26 cellular contexts compared by ENCODE assay signal in the genomic region with DNA sequence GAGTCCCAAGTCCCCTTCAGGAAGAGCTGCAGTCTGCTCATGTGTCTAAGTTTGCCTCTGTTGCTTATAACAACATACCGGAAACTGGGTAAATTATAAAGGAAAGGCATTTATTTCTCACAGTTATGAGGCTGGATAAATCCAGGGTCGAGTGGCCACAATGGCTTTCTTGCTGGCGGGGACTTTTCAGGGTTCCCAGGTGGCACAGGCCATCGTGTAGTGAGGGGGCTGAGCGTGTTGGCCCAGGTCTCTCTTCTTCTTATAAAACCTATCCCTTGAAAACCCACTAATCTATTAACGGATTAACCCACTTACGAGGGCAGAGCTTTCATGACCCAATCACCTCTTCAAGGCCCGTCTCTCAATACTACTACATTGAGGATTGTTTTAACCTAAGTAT. TPM values are rescaled to one million over a fixed set of nuclear protein-coding genes. Genes with fewer than 3 reads are reported as not detected.
"Had no signal": no experiment of that assay in that cellular context is flagged by ENCODE, and none has a peak within 500 bp of the region (broad histone marks: within the 10 kb centered on the region; RNA-seq: fewer than 3 reads in every experiment).

No MANE protein-coding gene starts in this region.

- ATAC-seq: mucosa of descending colon; naive thymus-derived CD4-positive, alpha-beta T cell; natural killer cell treated with Interleukin-12 subunit alpha and Interleukin-12 subunit beta and Interleukin-15 and Interleukin-18, amount 100 ng/mL, for 72 hours; stimulated activated naive B cell treated with anti-CD40 and anti-IgM and Interleukin-4, amounts not matched to agents 10 μg/mL and 1 μg/mL and 100 μg/mL, for 72 hours; stimulated activated naive CD8-positive, alpha-beta T cell treated with anti-CD3 and anti-CD28 coated beads, Interleukin-15, Interleukin-2, amounts not matched to agents 100 U/mL and 50 U/mL, for 24 hours had no signal

- H3K27me3 ChIP-seq: hepatocyte, ovary, right atrium auricular region, right lobe of liver, tibial artery, uterus had no signal

- H3K4me3 ChIP-seq: hepatocyte, left ventricle myocardium inferior, lung, mucosa of descending colon, ovary, right atrium auricular region, right lobe of liver, smooth muscle cell, suprapubic skin, thoracic aorta, tibial artery, uterus had no signal

- DNase-seq: left ventricle myocardium inferior; mesendoderm; midbrain; mucosa of descending colon; naive thymus-derived CD4-positive, alpha-beta T cell; stimulated activated CD4-positive, alpha-beta T cell treated with anti-CD3 and anti-CD28 coated beads, Interleukin-12 subunit alpha, Interleukin-12 subunit beta, amount 100 ng/mL, for 4 hours; stimulated activated CD4-positive, alpha-beta T cell treated with anti-CD3 and anti-CD28 coated beads, Interleukin-15, amount 100 ng/mL, for 24 hours; stimulated activated CD4-positive, alpha-beta T cell treated with anti-CD3 and anti-CD28 coated beads, Interleukin-2, amount 100 ng/mL, for 24 hours; stimulated activated CD4-positive, alpha-beta T cell treated with anti-CD3 and anti-CD28 coated beads, Interleukin-4, amount 100 ng/mL, for 1 hour; stimulated activated naive B cell treated with anti-CD40 and anti-IgM and Interleukin-4, amounts not matched to agents 10 μg/mL and 1 μg/mL and 100 μg/mL, for 72 hours; stimulated activated naive CD8-positive, alpha-beta T cell treated with anti-CD3 and anti-CD28 coated beads, Interleukin-15, Interleukin-2, amounts not matched to agents 100 U/mL and 50 U/mL, for 24 hours; trophoblast cell had no signal

- H3K36me3 ChIP-seq: ovary, right lobe of liver, suprapubic skin, uterus had no signal

- H3K4me1 ChIP-seq: right atrium auricular region, right lobe of liver, suprapubic skin, uterus had no signal

- H3K27ac ChIP-seq: hepatocyte, left ventricle myocardium inferior, ovary, right atrium auricular region, right lobe of liver, suprapubic skin, thoracic aorta, tibial artery, uterus had no signal

- H3K9me3 ChIP-seq: left ventricle myocardium inferior, mucosa of descending colon, ovary, right atrium auricular region, right lobe of liver, suprapubic skin, thoracic aorta, tibial artery, uterus had no signal

RNA-seq across cellular contexts. Expression of gene VIPR2, which starts 8.7 kb away (rescaled TPM):
- total RNA-seq: kidney epithelial cell, myocyte, pulmonary artery endothelial cell, smooth muscle cell had no signal
